Comparison of ENCODE assay signal across 8 cellular contexts in genomic region chr2:111667542-111668273, GRCh38.
DNase-seq lines count a peak whose midpoint lies in the region; ATAC-seq and TF ChIP-seq lines count a peak whose summit lies in the region.

No MANE protein-coding gene starts in this region.

- no peak overlapping the region for H3K4me3 ChIP-seq in osteoblast (ENCODE audit: insufficient read depth, low read length)

- H3K4me2 ChIP-seq in osteoblast (ENCODE audit: insufficient read depth, low read length) = no peak overlapping the region

- H3K27ac ChIP-seq in osteoblast (ENCODE audit: low read depth, low read length) = no peak overlapping the region

- no peaks in the 10 kb centered on the region for H3K9me3 ChIP-seq in osteoblast (ENCODE audit: low read depth, low read length)

- peak; percentile 73 for TF ChIP-seq CTCF in osteoblast (IDR thresholded peaks at IDR 0.05; ENCODE audit: extremely low read depth, low read depth, low read length)

- TF ChIP-seq POLR2A in erythroblast (IDR thresholded peaks at IDR 0.05; ENCODE audit: low read length) = no peak

- no peak overlapping the region for H2AFZ ChIP-seq in osteoblast (ENCODE audit: low read length)

- ATAC-seq in GM18517 (IDR thresholded peaks at IDR 0.05; ENCODE audit: unreplicated experiment) = no peak
- no peak for ATAC-seq in HG02884 (IDR thresholded peaks at IDR 0.05; ENCODE audit: unreplicated experiment)
- no peak for ATAC-seq in GM21360 (IDR thresholded peaks at IDR 0.05; ENCODE audit: unreplicated experiment)

- no peaks in the 10 kb centered on the region for H3K79me2 ChIP-seq in osteoblast (ENCODE audit: insufficient read depth, low read length)

- no peaks in the 10 kb centered on the region for H3K27me3 ChIP-seq in osteoblast (ENCODE audit: insufficient read depth, low read length)

- DNase-seq in ELR (ENCODE audit: low read depth) (peak; percentile 75), OCI-M1 (lab: John Stamatoyannopoulos, UW) (peak; percentile 77), erythroblast (lab: John Stamatoyannopoulos, UW) (peak; percentile 17 to 39), osteoblast (ENCODE audit: insufficient read length, low spot score, missing footprints) (no peak), NCI-H510A (lab: John Stamatoyannopoulos, UW) (no peak)

- no peaks in the 10 kb centered on the region for H4K20me1 ChIP-seq in osteoblast (ENCODE audit: insufficient read depth, low read length)

- no peaks in the 10 kb centered on the region for H3K36me3 ChIP-seq in osteoblast (ENCODE audit: insufficient read depth, low read length)

- peaks cover 14% of the 10 kb centered on the region for H3K4me1 ChIP-seq in osteoblast (ENCODE audit: insufficient read depth, low read length)

Comparison
In these comparisons a context has a peak if more than half of its experiments do, and no peak if none do; other contexts are left out.
1. DNase-seq: peak in ELR (single experiment), OCI-M1 (single experiment) and erythroblast (2 of 2); none in osteoblast (single experiment) and NCI-H510A (single experiment).